ENCODE assay signal across 12 cellular contexts in genomic region chr11:65136515-65137096, GRCh38. TPM values are rescaled to one million over a fixed set of nuclear protein-coding genes. Genes with fewer than 3 reads are reported as not detected.
DNase-seq lines count a peak whose midpoint lies in the region; ATAC-seq and TF ChIP-seq lines count a peak whose summit lies in the region.
"Had no signal": no experiment of that assay in that cellular context is flagged by ENCODE, and none has a peak within 500 bp of the region (broad histone marks: within the 10 kb centered on the region; RNA-seq: fewer than 3 reads in every experiment).

No MANE protein-coding gene starts in this region.

- H3K4me1 ChIP-seq in CD8-positive, alpha-beta T cell (ENCODE audit: insufficient read depth, low read length), result peaks cover 33% of the 10 kb centered on the region
- peaks cover 27% of the 10 kb centered on the region for H3K4me1 ChIP-seq in OCI-LY1 (ENCODE audit: insufficient read depth, low read length, severe bottlenecking)

- H3K4me3 Mint-ChIP-seq in CD8-positive, alpha-beta T cell, result peak overlapping the region; percentile 70
- H3K4me3 Mint-ChIP-seq in brain, result peak overlapping the region; percentile 95 to 99 (median 99)
- H3K4me3 Mint-ChIP-seq in neural crest cell, result peak overlapping the region; percentile 53

- peaks cover 27% of the 10 kb centered on the region for H3K36me3 Mint-ChIP-seq in CD8-positive, alpha-beta T cell
- H3K36me3 Mint-ChIP-seq in brain (peaks cover 6% of the 10 kb centered on the region), neural crest cell (ENCODE audit: low read depth) (no peaks in the 10 kb centered on the region)

- no peaks in the 10 kb centered on the region for H3K9me3 Mint-ChIP-seq in CD8-positive, alpha-beta T cell
- no peaks in the 10 kb centered on the region for H3K9me3 Mint-ChIP-seq in brain
- no peaks in the 10 kb centered on the region for H3K9me3 Mint-ChIP-seq in neural crest cell
- H3K9me3 Mint-ChIP-seq: CD14-positive monocyte, GM23338 had no signal

- H3K9me3 ChIP-seq in CD8-positive, alpha-beta T cell (ENCODE audit: low read length), result no peaks in the 10 kb centered on the region
- no peaks in the 10 kb centered on the region; the same call in 1 of the 2 replicates for H3K9me3 ChIP-seq in OCI-LY1 (ENCODE audit: low read length)

- peaks cover 14% of the 10 kb centered on the region for H3K36me3 ChIP-seq in CD8-positive, alpha-beta T cell (ENCODE audit: insufficient read depth, low read length)
- peaks cover 21% of the 10 kb centered on the region for H3K36me3 ChIP-seq in OCI-LY1 (ENCODE audit: insufficient read depth, low read length)

- no peak for TF ChIP-seq CTCF in CD8-positive, alpha-beta T cell (IDR thresholded peaks at IDR 0.05)
- TF ChIP-seq CTCF in OCI-LY1 (IDR thresholded peaks at IDR 0.05; ENCODE audit: low read length), result no peak
- no peak for TF ChIP-seq CTCF in brain (conservative IDR thresholded peaks at IDR 0.05)
- no peak for TF ChIP-seq CTCF in neural crest cell (conservative IDR thresholded peaks at IDR 0.05)
- TF ChIP-seq CTCF in omental fat pad (IDR thresholded peaks at IDR 0.05), result no peak

- peaks cover 37% of the 10 kb centered on the region for H3K4me1 Mint-ChIP-seq in CD8-positive, alpha-beta T cell (ENCODE audit: low read depth)
- H3K4me1 Mint-ChIP-seq in brain, result peaks cover 34% of the 10 kb centered on the region
- H3K4me1 Mint-ChIP-seq in neural crest cell, result peaks cover 29% of the 10 kb centered on the region

- H3K9ac ChIP-seq in OCI-LY1 (ENCODE audit: low read length), result no peak overlapping the region; the same call in 1 of the 2 replicates

- intact Hi-C loops in CD8-positive, alpha-beta T cell (cut with DNase I, micrococcal nuclease), result no loop called here

- H3K27me3 ChIP-seq in CD8-positive, alpha-beta T cell (ENCODE audit: insufficient read depth, low read length), result no peaks in the 10 kb centered on the region
- H3K27me3 ChIP-seq in OCI-LY1 (ENCODE audit: insufficient read depth, low read length), result 0 out of 2 replicates have a peak, but pooled peaks cover 5% of the 10 kb centered on the region

- H2AFZ ChIP-seq in OCI-LY1 (ENCODE audit: low read length), result no peak overlapping the region
- H2AFZ ChIP-seq: GM23338 had no signal

- H3K27ac Mint-ChIP-seq in CD8-positive, alpha-beta T cell, result peak overlapping the region; percentile 92
- H3K27ac Mint-ChIP-seq in brain (peak overlapping the region in 4 of 5 experiments; percentile 4 to 100 (median 86)), neural crest cell (ENCODE audit: unreplicated experiment) (no peak overlapping the region)

- H3K27me3 Mint-ChIP-seq in CD8-positive, alpha-beta T cell (ENCODE audit: low read depth), result no peaks in the 10 kb centered on the region
- peaks cover 25% of the 10 kb centered on the region for H3K27me3 Mint-ChIP-seq in brain
- H3K27me3 Mint-ChIP-seq in neural crest cell (ENCODE audit: low read depth), result peaks cover 39% of the 10 kb centered on the region

- no peak overlapping the region for H3K27ac ChIP-seq in CD8-positive, alpha-beta T cell (ENCODE audit: low read depth, low read length)
- H3K27ac ChIP-seq in OCI-LY1 (ENCODE audit: low read depth, low read length, poor library complexity, severe bottlenecking), result no peak overlapping the region

- POLR2A ChIA-PET in CD8-positive, alpha-beta T cell (lab: Charles Lee), result interaction anchor here (0.5 to 3.4 kb wide), 4 partner anchors 19 to 203 kb away, joined by 5 to 41 read pairs (median 9); partner anchors contain the start of genes CAPN1 and ZNHIT2

- H3F3A ChIP-seq in OCI-LY1 (ENCODE audit: insufficient read depth, low read length), result no peaks in the 10 kb centered on the region

- CTCF ChIA-PET in CD8-positive, alpha-beta T cell (lab: Charles Lee), result interaction anchor here (1.1 to 1.5 kb wide), 3 partner anchors 26 to 288 kb away, joined by 3 to 4 read pairs (median 3); no protein-coding TSS in a partner anchor

- peaks cover 8% of the 10 kb centered on the region; the same call in 1 of the 2 replicates for H3K79me2 ChIP-seq in OCI-LY1 (ENCODE audit: insufficient read depth, low read length)

- no peaks in the 10 kb centered on the region for H4K20me1 ChIP-seq in OCI-LY1 (ENCODE audit: insufficient read depth, low read length)

- no peak for ATAC-seq in CD8-positive, alpha-beta T cell
- no peak for ATAC-seq in HG02852 (IDR thresholded peaks at IDR 0.05; ENCODE audit: unreplicated experiment)
- no peak for ATAC-seq in GM21367 (IDR thresholded peaks at IDR 0.05; ENCODE audit: unreplicated experiment)
- ATAC-seq in omental fat pad (ENCODE audit: low FRiP score), result no peak
- ATAC-seq: GM23338 had no signal

- H3K4me2 ChIP-seq in OCI-LY1 (ENCODE audit: low read length), result peak overlapping the region; percentile 93; the same call in 1 of the 2 replicates

- H3K9me2 ChIP-seq in OCI-LY1 (ENCODE audit: low read depth, low read length), result no peaks in the 10 kb centered on the region

- no peak overlapping the region for H3K4me3 ChIP-seq in CD8-positive, alpha-beta T cell (ENCODE audit: low read depth, low read length)
- H3K4me3 ChIP-seq in OCI-LY1 (ENCODE audit: low read depth, low read length, poor library complexity, severe bottlenecking), result no peak overlapping the region

- DNase-seq in CD8-positive, alpha-beta T cell, result no peak
- DNase-seq in neural crest cell (ENCODE audit: low read depth, low spot score), result no peak
- no peak for DNase-seq in stimulated activated CD8-positive, alpha-beta memory T cell treated with anti-CD3 and anti-CD28 coated beads, Interleukin-4, amount 100 ng/mL, for 48 hours
- DNase-seq in omental fat pad (ENCODE audit: low spot score), result no peak
- DNase-seq: head of caudate nucleus, SIG-M5 had no signal

RNA-seq across cellular contexts. Expression of gene SYVN1, which starts 2.3 kb away (rescaled TPM):
- 10 to 100 TPM; 93.0 to 95.5 TPM for total RNA-seq in CD8-positive, alpha-beta T cell
- polyA plus RNA-seq in brain (ENCODE audit: insufficient read depth, low read depth, low replicate concordance), result 35.4 TPM
- total RNA-seq in neural crest cell, result 35.1 and 36.7 TPM in 2 replicates
- 10 to 100 TPM; 47.1 to 58.2 (median 50.5) TPM for total RNA-seq in omental fat pad

RNA-seq across cellular contexts. Expression of gene MRPL49, which starts 14.5 kb away (rescaled TPM):
- 10 to 100 TPM; 61.3 to 62.7 TPM for total RNA-seq in CD8-positive, alpha-beta T cell
- polyA plus RNA-seq in brain (ENCODE audit: insufficient read depth, low read depth, low replicate concordance), result 101 TPM
- 50.3 and 59.3 TPM in 2 replicates for total RNA-seq in neural crest cell
- total RNA-seq in omental fat pad, result 10 to 100 TPM; 37.2 to 47.9 (median 43.2) TPM

RNA-seq across cellular contexts. Expression of gene FAU, which starts 14.7 kb away (rescaled TPM):
- 1,000 to 10,000 TPM; 1,787 to 1,833 TPM for total RNA-seq in CD8-positive, alpha-beta T cell
- 1,714 TPM for polyA plus RNA-seq in brain (ENCODE audit: insufficient read depth, low read depth, low replicate concordance)
- total RNA-seq in neural crest cell (697 and 738 TPM in 2 replicates), omental fat pad (100 to 1,000 TPM; 612 to 842 (median 711) TPM)

RNA-seq across cellular contexts. Expression of gene ZNHIT2, which starts 19.1 kb away (rescaled TPM):
- total RNA-seq in CD8-positive, alpha-beta T cell, result 1 to 10 TPM; 8.9 to 9.3 TPM
- 14.0 TPM for polyA plus RNA-seq in brain (ENCODE audit: insufficient read depth, low read depth, low replicate concordance)
- total RNA-seq in neural crest cell (8.0 and 8.3 TPM in 2 replicates), omental fat pad (10 to 100 TPM; 12.1 to 18.6 (median 15.3) TPM)

RNA-seq across cellular contexts. Expression of gene TM7SF2, which starts 24.9 kb away (rescaled TPM):
- total RNA-seq in CD8-positive, alpha-beta T cell, result 10 to 100 TPM; 20.7 to 23.8 TPM
- polyA plus RNA-seq in brain (ENCODE audit: insufficient read depth, low read depth, low replicate concordance), result 143 TPM
- 102 and 104 TPM in 2 replicates for total RNA-seq in neural crest cell
- total RNA-seq in omental fat pad, result 100 to 1,000 TPM in 1 of 4 donors, 10 to 100 TPM in 3; 44.8 to 345 (median 88.6) TPM
